Comparison of ENCODE assay signal across 1 cellular context in the genomic region with DNA sequence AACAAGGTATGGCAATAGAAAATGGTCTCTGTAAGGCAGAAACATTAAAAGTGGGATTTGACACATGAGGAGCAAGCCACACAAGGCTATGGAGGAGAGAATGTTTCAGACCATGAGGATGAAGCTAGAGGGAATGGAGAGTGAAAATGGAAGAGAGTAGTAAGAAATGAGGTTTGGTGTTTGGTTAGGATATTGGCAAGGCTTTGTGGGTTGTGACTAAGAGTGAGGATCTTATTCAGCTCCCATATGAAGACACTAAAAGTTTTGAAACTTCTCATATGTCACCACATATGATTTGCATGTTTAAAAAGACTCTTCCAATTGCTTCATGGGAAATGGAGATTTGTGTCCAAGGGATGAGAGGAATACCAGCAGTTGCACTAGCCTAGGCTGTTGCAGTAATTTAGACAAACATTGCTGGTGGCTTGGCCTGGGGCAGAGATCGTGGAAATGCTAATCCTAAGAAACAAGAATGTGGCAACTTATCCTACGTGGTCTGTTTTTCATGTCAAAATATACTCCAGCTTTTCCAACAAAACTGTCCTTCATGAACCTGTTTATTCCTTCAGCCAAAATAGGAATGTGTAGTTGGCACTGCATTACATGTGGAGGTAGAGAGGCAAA.
TF ChIP-seq lines count a peak whose summit lies in the region.

No MANE protein-coding gene starts in this region.

TF ChIP-seq in WTC11, 78 proteins besides CTCF, POLR2A, EP300 and RAD21 (continued from another document):
- TF ChIP-seq, protein P1, sequence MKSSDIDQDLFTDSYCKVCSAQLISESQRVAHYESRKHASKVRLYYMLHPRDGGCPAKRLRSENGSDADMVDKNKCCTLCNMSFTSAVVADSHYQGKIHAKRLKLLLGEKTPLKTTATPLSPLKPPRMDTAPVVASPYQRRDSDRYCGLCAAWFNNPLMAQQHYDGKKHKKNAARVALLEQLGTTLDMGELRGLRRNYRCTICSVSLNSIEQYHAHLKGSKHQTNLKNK (CRISPR knock-in tag; IDR thresholded peaks at IDR 0.05), result no peak
- no peak for TF ChIP-seq EMX1 (CRISPR knock-in tag; IDR thresholded peaks at IDR 0.05)
- no peak for TF ChIP-seq FOXJ3 (CRISPR knock-in tag; IDR thresholded peaks at IDR 0.05; ENCODE audit: borderline replicate concordance)
- TF ChIP-seq, protein P2, sequence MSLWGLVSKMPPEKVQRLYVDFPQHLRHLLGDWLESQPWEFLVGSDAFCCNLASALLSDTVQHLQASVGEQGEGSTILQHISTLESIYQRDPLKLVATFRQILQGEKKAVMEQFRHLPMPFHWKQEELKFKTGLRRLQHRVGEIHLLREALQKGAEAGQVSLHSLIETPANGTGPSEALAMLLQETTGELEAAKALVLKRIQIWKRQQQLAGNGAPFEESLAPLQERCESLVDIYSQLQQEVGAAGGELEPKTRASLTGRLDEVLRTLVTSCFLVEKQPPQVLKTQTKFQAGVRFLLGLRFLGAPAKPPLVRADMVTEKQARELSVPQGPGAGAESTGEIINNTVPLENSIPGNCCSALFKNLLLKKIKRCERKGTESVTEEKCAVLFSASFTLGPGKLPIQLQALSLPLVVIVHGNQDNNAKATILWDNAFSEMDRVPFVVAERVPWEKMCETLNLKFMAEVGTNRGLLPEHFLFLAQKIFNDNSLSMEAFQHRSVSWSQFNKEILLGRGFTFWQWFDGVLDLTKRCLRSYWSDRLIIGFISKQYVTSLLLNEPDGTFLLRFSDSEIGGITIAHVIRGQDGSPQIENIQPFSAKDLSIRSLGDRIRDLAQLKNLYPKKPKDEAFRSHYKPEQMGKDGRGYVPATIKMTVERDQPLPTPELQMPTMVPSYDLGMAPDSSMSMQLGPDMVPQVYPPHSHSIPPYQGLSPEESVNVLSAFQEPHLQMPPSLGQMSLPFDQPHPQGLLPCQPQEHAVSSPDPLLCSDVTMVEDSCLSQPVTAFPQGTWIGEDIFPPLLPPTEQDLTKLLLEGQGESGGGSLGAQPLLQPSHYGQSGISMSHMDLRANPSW (CRISPR knock-in tag; conservative IDR thresholded peaks at IDR 0.05; ENCODE audit: low read depth), result no peak
- TF ChIP-seq NR1H2 (CRISPR knock-in tag; IDR thresholded peaks at IDR 0.05), result no peak
- no peak for TF ChIP-seq GRHL2 (CRISPR knock-in tag; IDR thresholded peaks at IDR 0.05; ENCODE audit: insufficient replicate concordance, severe bottlenecking)
- TF ChIP-seq PRRX2 (CRISPR knock-in tag; IDR thresholded peaks at IDR 0.05), result no peak
- TF ChIP-seq, protein P3, sequence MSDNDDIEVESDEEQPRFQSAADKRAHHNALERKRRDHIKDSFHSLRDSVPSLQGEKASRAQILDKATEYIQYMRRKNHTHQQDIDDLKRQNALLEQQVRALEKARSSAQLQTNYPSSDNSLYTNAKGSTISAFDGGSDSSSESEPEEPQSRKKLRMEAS (CRISPR knock-in tag; IDR thresholded peaks at IDR 0.05), result no peak
- TF ChIP-seq ZNF396 (CRISPR knock-in tag; IDR thresholded peaks at IDR 0.05; ENCODE audit: borderline replicate concordance), result no peak
- TF ChIP-seq CBFB (CRISPR knock-in tag; IDR thresholded peaks at IDR 0.05; ENCODE audit: low read depth), result no peak
- TF ChIP-seq, protein P4, sequence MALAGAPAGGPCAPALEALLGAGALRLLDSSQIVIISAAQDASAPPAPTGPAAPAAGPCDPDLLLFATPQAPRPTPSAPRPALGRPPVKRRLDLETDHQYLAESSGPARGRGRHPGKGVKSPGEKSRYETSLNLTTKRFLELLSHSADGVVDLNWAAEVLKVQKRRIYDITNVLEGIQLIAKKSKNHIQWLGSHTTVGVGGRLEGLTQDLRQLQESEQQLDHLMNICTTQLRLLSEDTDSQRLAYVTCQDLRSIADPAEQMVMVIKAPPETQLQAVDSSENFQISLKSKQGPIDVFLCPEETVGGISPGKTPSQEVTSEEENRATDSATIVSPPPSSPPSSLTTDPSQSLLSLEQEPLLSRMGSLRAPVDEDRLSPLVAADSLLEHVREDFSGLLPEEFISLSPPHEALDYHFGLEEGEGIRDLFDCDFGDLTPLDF (CRISPR knock-in tag; IDR thresholded peaks at IDR 0.05), result no peak
- TF ChIP-seq, protein P5, sequence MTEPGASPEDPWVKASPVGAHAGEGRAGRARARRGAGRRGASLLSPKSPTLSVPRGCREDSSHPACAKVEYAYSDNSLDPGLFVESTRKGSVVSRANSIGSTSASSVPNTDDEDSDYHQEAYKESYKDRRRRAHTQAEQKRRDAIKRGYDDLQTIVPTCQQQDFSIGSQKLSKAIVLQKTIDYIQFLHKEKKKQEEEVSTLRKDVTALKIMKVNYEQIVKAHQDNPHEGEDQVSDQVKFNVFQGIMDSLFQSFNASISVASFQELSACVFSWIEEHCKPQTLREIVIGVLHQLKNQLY (CRISPR knock-in tag; IDR thresholded peaks at IDR 0.05), result no peak
- no peak for TF ChIP-seq ESRRA (CRISPR knock-in tag; IDR thresholded peaks at IDR 0.05; ENCODE audit: borderline replicate concordance)
TF ChIP-seq in WTC11: peak in this region for 0.
